In the genomic region with DNA sequence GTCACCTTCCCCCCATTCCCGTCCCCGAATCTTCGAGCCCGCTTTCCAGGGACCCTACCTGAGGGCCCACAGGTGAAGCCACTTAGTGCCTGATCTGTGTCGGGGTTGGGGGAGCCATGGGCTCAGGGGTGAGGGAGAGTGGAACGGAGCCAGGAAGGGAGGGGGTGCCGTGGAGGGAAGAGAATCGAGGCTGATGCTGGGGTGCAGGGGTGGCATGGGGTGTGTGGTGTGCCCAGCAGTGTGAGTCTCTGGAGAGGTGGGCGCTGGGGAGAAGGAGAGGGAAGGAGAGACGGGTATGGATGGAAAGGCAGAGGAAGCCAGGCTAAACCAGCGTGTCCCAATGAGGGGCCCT, we compare ENCODE assay signal across 12 cellular contexts. TPM values are rescaled to one million over a fixed set of nuclear protein-coding genes. Genes with fewer than 3 reads are reported as not detected.
A peak's percentile ranks its signal among the peaks of the same experiment; 100 is the strongest.
DNase-seq lines count a peak whose midpoint lies in the region; ATAC-seq, FAIRE-seq and TF ChIP-seq lines count a peak whose summit lies in the region.
"Had no signal": no experiment of that assay in that cellular context is flagged by ENCODE, and none has a peak within 500 bp of the region (broad histone marks: within the 10 kb centered on the region; RNA-seq: fewer than 3 reads in every experiment).

No MANE protein-coding gene starts in this region.

- H3K4me1 ChIP-seq in GM23338 (ENCODE audit: insufficient read depth): peaks cover 39% of the 10 kb centered on the region
- peaks cover 60% of the 10 kb centered on the region for H3K4me1 ChIP-seq in HepG2 (ENCODE audit: insufficient read depth, low read length)

- TF ChIP-seq CTCF in GM23338 (conservative IDR thresholded peaks at IDR 0.05; ENCODE audit: low read depth in 2 of 2): no peak
- TF ChIP-seq CTCF in HepG2 (CRISPR knock-in tag; IDR thresholded peaks at IDR 0.05): no peak

- H4K20me1 ChIP-seq in GM23338 (replicated peaks; ENCODE audit: insufficient read depth) (no peaks in the 10 kb centered on the region; the same call in 1 of the 2 replicates), HepG2 (ENCODE audit: insufficient read depth, low read length) (peaks cover 30% of the 10 kb centered on the region)

- 2% methylated on average over 11 of the region's 11 CpGs for WGBS in HepG2 (ENCODE audit: low lambda C conversion rate)

- intact Hi-C loops in activated CD4-positive, alpha-beta memory T cell treated with anti-CD3 and anti-CD28 coated beads for 36 hours (cut with micrococcal nuclease): loop anchor here (5.0 kb wide), 1 partner anchor 102 kb away; a partner anchor contains a TSS
- intact Hi-C loops in HepG2 (cut with micrococcal nuclease; ENCODE audit: unreplicated experiment): loop anchor here (5.0 kb wide), 1 partner anchor 43 kb away; no protein-coding TSS in a partner anchor

- peak overlapping the region; percentile 92 for H3K27ac Mint-ChIP-seq in GM23338
- H3K27ac Mint-ChIP-seq in activated CD4-positive, alpha-beta memory T cell treated with anti-CD3 and anti-CD28 coated beads for 36 hours: no peak overlapping the region

- ATAC-seq in GM23338 (no peak; the same call in 2 of the 3 replicates), HepG2 (no peak; the same call in 2 of the 3 replicates), HG02623 (IDR thresholded peaks at IDR 0.05; ENCODE audit: unreplicated experiment) (no peak)

- H3F3A ChIP-seq in GM23338 (replicated peaks; ENCODE audit: low read depth): peaks cover 11% of the 10 kb centered on the region; the same call in 1 of the 2 replicates

- H3K4me1 Mint-ChIP-seq in GM23338: peaks cover 46% of the 10 kb centered on the region
- H3K4me1 Mint-ChIP-seq in activated CD4-positive, alpha-beta memory T cell treated with anti-CD3 and anti-CD28 coated beads for 36 hours (ENCODE audit: low read depth): peaks cover 19% of the 10 kb centered on the region

- CTCF ChIA-PET in activated CD4-positive, alpha-beta memory T cell treated with anti-CD3 and anti-CD28 coated beads for 36 hours (lab: Charles Lee): no interaction called here
- CTCF ChIA-PET in HepG2 (lab: Yijun Ruan, JAX; ENCODE audit: low intra/inter-chr PET ratio, low total read pairs): no interaction called here

- peak overlapping the region; percentile 78 for H2AFZ ChIP-seq in GM23338
- H2AFZ ChIP-seq in HepG2 (ENCODE audit: low read length): no peak overlapping the region

- peak overlapping the region; percentile 85 for H3K9ac ChIP-seq in HepG2 (ENCODE audit: insufficient read depth, low read depth, low read length)

- peaks cover 8% of the 10 kb centered on the region for H3K27me3 Mint-ChIP-seq in GM23338 (ENCODE audit: insufficient read depth, low read depth, poor library complexity)
- H3K27me3 Mint-ChIP-seq in activated CD4-positive, alpha-beta memory T cell treated with anti-CD3 and anti-CD28 coated beads for 36 hours: peaks cover 10% of the 10 kb centered on the region

- no peak for DNase-seq in GM23338 (ENCODE audit: low spot score)
- DNase-seq in activated CD4-positive, alpha-beta memory T cell treated with anti-CD3 and anti-CD28 coated beads for 36 hours: no peak
- DNase-seq in HepG2 (ENCODE audit: low spot score): no peak
- DNase-seq in GOT3 (lab: John Stamatoyannopoulos, UW): no peak
- DNase-seq in COLO829 (ENCODE audit: low spot score): no peak
- no peak for DNase-seq in NCI-H446 treated with DMSO at 0.1 percent for 48 hours (lab: John Stamatoyannopoulos, UW)
- DNase-seq: KBM-7, NCI-H526 treated with DMSO at 0.1 percent for 48 hours had no signal

- H3K79me2 ChIP-seq in GM23338 (replicated peaks; ENCODE audit: insufficient read depth) (peaks cover 17% of the 10 kb centered on the region; the same call in 1 of the 2 replicates), HepG2 (ENCODE audit: insufficient read depth, low read length) (peaks cover 38% of the 10 kb centered on the region)

- H3K9me3 Mint-ChIP-seq in GM23338: no peaks in the 10 kb centered on the region
- no peaks in the 10 kb centered on the region for H3K9me3 Mint-ChIP-seq in activated CD4-positive, alpha-beta memory T cell treated with anti-CD3 and anti-CD28 coated beads for 36 hours
- H3K9me3 Mint-ChIP-seq: activated naive CD4-positive, alpha-beta T cell treated with anti-CD3 and anti-CD28 coated beads, Interleukin-2, amount 50 U/mL, for 72 hours had no signal

- no peaks in the 10 kb centered on the region for H3K27me3 ChIP-seq in GM23338 (ENCODE audit: insufficient read depth)
- no peaks in the 10 kb centered on the region for H3K27me3 ChIP-seq in HepG2 (ENCODE audit: control insufficient read depth in 1 of 2, insufficient read depth in 2 of 2, low read length in 2 of 2)

- BruUV-seq in HepG2 (replicated peaks; lab: Mats Ljungman, UMichigan): TSS peak; percentile 81

- in situ Hi-C loops in HepG2 (cut with HindIII; ENCODE audit: extremely low pct_ligation_motif_present, low pct_unique_long_range_greater_than_20kb): no loop called here

- peak overlapping the region; percentile 74 for H3K4me3 Mint-ChIP-seq in GM23338
- H3K4me3 Mint-ChIP-seq in activated CD4-positive, alpha-beta memory T cell treated with anti-CD3 and anti-CD28 coated beads for 36 hours: peak overlapping the region; percentile 52

- H3K36me3 ChIP-seq in GM23338 (ENCODE audit: insufficient read depth): no peaks in the 10 kb centered on the region
- peaks cover 2 to 4% of the 10 kb centered on the region in 2 experiments for H3K36me3 ChIP-seq in HepG2 (replicated peaks in 1 of 2; ENCODE audit: control insufficient read depth in 1 of 2, insufficient read depth in 2 of 2, low read length in 2 of 2)

- no peak for TF ChIP-seq POLR2A in HepG2 (IDR thresholded peaks at IDR 0.05; ENCODE audit: insufficient read depth in 1 of 2, low read depth in 2 of 2, low read length in 2 of 2)

- H3K4me3 ChIP-seq in GM23338 (peak overlapping the region; percentile 74), HepG2 (replicated peaks in 1 of 3; ENCODE audit: insufficient read depth in 1 of 3, low read depth in 2 of 3, low read length in 3 of 3) (peak overlapping the region; percentile 40 to 84 (median 43)), skin epidermis (peak overlapping the region in 3 of 7 experiments; percentile 2 to 29 (median 22))

- H3K4me2 ChIP-seq in GM23338 (peak overlapping the region; percentile 94), HepG2 (ENCODE audit: low read depth, low read length) (peak overlapping the region; percentile 93)

- H3K27ac ChIP-seq in GM23338 (ENCODE audit: low read depth): peak overlapping the region; percentile 80; the same call in 1 of the 2 replicates
- H3K27ac ChIP-seq in HepG2 (ENCODE audit: extremely low read length, insufficient read depth, low read length): peak overlapping the region; percentile 99
- H3K27ac ChIP-seq in skin epidermis: peak overlapping the region in 11 of 21 experiments; percentile 1 to 63 (median 42)

- FAIRE-seq in HepG2 (lab: Jason Lieb, UNC): no peak

- H3K36me3 Mint-ChIP-seq in GM23338 (ENCODE audit: low read depth): no peaks in the 10 kb centered on the region; the same call in 2 of the 3 replicates
- no peaks in the 10 kb centered on the region for H3K36me3 Mint-ChIP-seq in activated CD4-positive, alpha-beta memory T cell treated with anti-CD3 and anti-CD28 coated beads for 36 hours
- H3K36me3 Mint-ChIP-seq: activated naive CD4-positive, alpha-beta T cell treated with anti-CD3 and anti-CD28 coated beads, Interleukin-2, amount 50 U/mL, for 72 hours had no signal

- TF ChIP-seq EP300 in HepG2 (IDR thresholded peaks at IDR 0.05; ENCODE audit: low read depth in 2 of 2, low read length in 2 of 2) (no peak), HepG2 (CRISPR knock-in tag; IDR thresholded peaks at IDR 0.05; ENCODE audit: borderline replicate concordance) (no peak)

- no peaks in the 10 kb centered on the region for H3K9me3 ChIP-seq in HepG2 (ENCODE audit: low read length)

- H3K9me2 ChIP-seq in GM23338 (ENCODE audit: insufficient read depth): no peaks in the 10 kb centered on the region

- POLR2A ChIA-PET in activated CD4-positive, alpha-beta memory T cell treated with anti-CD3 and anti-CD28 coated beads for 36 hours (lab: Charles Lee): no interaction called here
- POLR2A ChIA-PET in HepG2 (lab: Yijun Ruan, JAX): interaction anchor here (1.2 kb wide), 1 partner anchor 13 kb away, joined by 3 read pairs; no protein-coding TSS in a partner anchor

- no peak for TF ChIP-seq RAD21 in HepG2 (CRISPR knock-in tag; IDR thresholded peaks at IDR 0.05)

RNA-seq across cellular contexts. Expression of a gene that starts 1.1 kb away (rescaled TPM):
- total RNA-seq in GM23338 (2014; rRNA removed; shearing (Covaris generic)): 16.2 and 17.4 TPM in 2 replicates
- 14.0 and 14.6 TPM in 2 replicates for polyA plus RNA-seq in GM23338 (2016; fragmentation: Nextera tagmentation; extraction: Ambion mirVana)
- total RNA-seq in activated CD4-positive, alpha-beta memory T cell treated with anti-CD3 and anti-CD28 coated beads for 36 hours: under 1 TPM in 1 of 2 experiments, not detected in 1; 0.21 TPM
- 23.9 and 46.7 TPM in 2 replicates for total RNA-seq in HepG2 (2016; rRNA removed; fragmentation: Illumina TruSeq; extraction: Trizol)
- total RNA-seq in HepG2 (2016; cell fraction: cytosol; rRNA removed; fragmentation: Illumina TruSeq; extraction: Trizol; ENCODE audit: low read depth): 42.7 and 50.6 TPM in 2 replicates
- total RNA-seq in HepG2 (2016; cell fraction: insoluble cytoplasmic fraction; rRNA removed; fragmentation: Illumina TruSeq; extraction: Trizol): 21.2 and 50.0 TPM in 2 replicates
- 54.3 and 66.8 TPM in 2 replicates for total RNA-seq in HepG2 (2016; cell fraction: membrane; rRNA removed; fragmentation: Illumina TruSeq; extraction: Trizol)
- 45.3 and 57.3 TPM in 2 replicates for total RNA-seq in HepG2 (2016; cell fraction: nucleus; rRNA removed; fragmentation: Illumina TruSeq; extraction: Trizol)
- polyA plus RNA-seq in HepG2 (2011; rRNA removed): 261 and 364 TPM in 2 replicates
- polyA plus RNA-seq in HepG2 (2011; cell fraction: cytosol; rRNA removed): 287 and 379 TPM in 2 replicates
- polyA plus RNA-seq in HepG2 (2011; cell fraction: nucleus; rRNA removed): 902 and 1,132 TPM in 2 replicates
- 157 and 225 TPM in 2 replicates for polyA plus RNA-seq in HepG2 (2012)
- polyA plus RNA-seq in HepG2 (2016; cell fraction: cytosol; fragmentation: Illumina TruSeq; extraction: Trizol; ENCODE audit: low read depth): 63.0 and 76.1 TPM in 2 replicates
- polyA plus RNA-seq in HepG2 (2016; cell fraction: insoluble cytoplasmic fraction; fragmentation: Illumina TruSeq; extraction: Trizol; ENCODE audit: low read depth): 32.2 and 40.3 TPM in 2 replicates
- 76.4 and 86.0 TPM in 2 replicates for polyA plus RNA-seq in HepG2 (2016; cell fraction: membrane; fragmentation: Illumina TruSeq; extraction: Trizol; ENCODE audit: low read depth)
- 121 and 129 TPM in 2 replicates for polyA plus RNA-seq in HepG2 (2016; cell fraction: nucleus; fragmentation: Illumina TruSeq; extraction: Trizol; ENCODE audit: insufficient read depth, low read depth)
- 189 TPM in 1 of 2 replicates, not detected in the other for polyA minus RNA-seq in HepG2 (2011; rRNA and poly(A)+ RNA removed; ENCODE audit: low replicate concordance)
- polyA minus RNA-seq in HepG2 (2011; cell fraction: cytosol; rRNA and poly(A)+ RNA removed): 86.7 and 119 TPM in 2 replicates
- 78.7 and 86.0 TPM in 2 replicates for polyA minus RNA-seq in HepG2 (2011; cell fraction: nucleus; rRNA and poly(A)+ RNA removed)
- total RNA-seq: activated naive CD4-positive, alpha-beta T cell treated with anti-CD3 and anti-CD28 coated beads, Interleukin-2, amount 50 U/mL, for 72 hours; T-helper 2 cell treated with Interferon-gamma antibody and Interleukin-4, amounts not matched to agents 100 ng/mL and 5 ng/mL, for 36 hours had no signal

RNA-seq across cellular contexts. Expression of a gene that starts 10.2 kb away (rescaled TPM):
- 3.4 and 4.8 TPM in 2 replicates for total RNA-seq in GM23338 (2014; rRNA removed; shearing (Covaris generic))
- polyA plus RNA-seq in GM23338 (2016; fragmentation: Nextera tagmentation; extraction: Ambion mirVana): 1.7 and 1.8 TPM in 2 replicates
- 1 to 10 TPM; 1.1 to 1.6 TPM for total RNA-seq in activated CD4-positive, alpha-beta memory T cell treated with anti-CD3 and anti-CD28 coated beads for 36 hours
- total RNA-seq in HepG2 (2016; rRNA removed; fragmentation: Illumina TruSeq; extraction: Trizol): 1.5 and 2.7 TPM in 2 replicates
- total RNA-seq in HepG2 (2016; cell fraction: cytosol; rRNA removed; fragmentation: Illumina TruSeq; extraction: Trizol; ENCODE audit: low read depth): 4.5 and 6.0 TPM in 2 replicates
- total RNA-seq in HepG2 (2016; cell fraction: insoluble cytoplasmic fraction; rRNA removed; fragmentation: Illumina TruSeq; extraction: Trizol): 1.1 and 2.5 TPM in 2 replicates
- total RNA-seq in HepG2 (2016; cell fraction: membrane; rRNA removed; fragmentation: Illumina TruSeq; extraction: Trizol): 6.4 and 8.1 TPM in 2 replicates
- total RNA-seq in HepG2 (2016; cell fraction: nucleus; rRNA removed; fragmentation: Illumina TruSeq; extraction: Trizol): 1.5 and 2.0 TPM in 2 replicates
- polyA plus RNA-seq in HepG2 (2011; rRNA removed): 20.1 and 24.5 TPM in 2 replicates
- polyA plus RNA-seq in HepG2 (2011; cell fraction: cytosol; rRNA removed): 14.0 and 14.1 TPM in 2 replicates
- 42.7 and 48.8 TPM in 2 replicates for polyA plus RNA-seq in HepG2 (2011; cell fraction: nucleus; rRNA removed)
- polyA plus RNA-seq in HepG2 (2012): 5.5 and 5.6 TPM in 2 replicates
- 8.2 and 8.5 TPM in 2 replicates for polyA plus RNA-seq in HepG2 (2016; cell fraction: cytosol; fragmentation: Illumina TruSeq; extraction: Trizol; ENCODE audit: low read depth)
- polyA plus RNA-seq in HepG2 (2016; cell fraction: insoluble cytoplasmic fraction; fragmentation: Illumina TruSeq; extraction: Trizol; ENCODE audit: low read depth): 1.9 and 2.0 TPM in 2 replicates
- 8.0 and 8.2 TPM in 2 replicates for polyA plus RNA-seq in HepG2 (2016; cell fraction: membrane; fragmentation: Illumina TruSeq; extraction: Trizol; ENCODE audit: low read depth)
- 6.6 and 6.8 TPM in 2 replicates for polyA plus RNA-seq in HepG2 (2016; cell fraction: nucleus; fragmentation: Illumina TruSeq; extraction: Trizol; ENCODE audit: insufficient read depth, low read depth)
- 0.89 and 10.7 TPM in 2 replicates for polyA minus RNA-seq in HepG2 (2011; rRNA and poly(A)+ RNA removed; ENCODE audit: low replicate concordance)
- 4.2 TPM in 2 replicates for polyA minus RNA-seq in HepG2 (2011; cell fraction: cytosol; rRNA and poly(A)+ RNA removed)
- polyA minus RNA-seq in HepG2 (2011; cell fraction: nucleus; rRNA and poly(A)+ RNA removed): 10.8 and 11.2 TPM in 2 replicates

RNA-seq across cellular contexts. Expression of a gene that starts 40.3 kb away (rescaled TPM):
- 141 and 174 TPM in 2 replicates for total RNA-seq in GM23338 (2014; rRNA removed; shearing (Covaris generic))
- polyA plus RNA-seq in GM23338 (2016; fragmentation: Nextera tagmentation; extraction: Ambion mirVana): 122 and 125 TPM in 2 replicates
- 100 to 1,000 TPM; 204 to 223 TPM for total RNA-seq in activated CD4-positive, alpha-beta memory T cell treated with anti-CD3 and anti-CD28 coated beads for 36 hours
- 8.0 and 14.7 TPM in 2 replicates for total RNA-seq in HepG2 (2016; rRNA removed; fragmentation: Illumina TruSeq; extraction: Trizol)
- 23.3 and 25.4 TPM in 2 replicates for total RNA-seq in HepG2 (2016; cell fraction: cytosol; rRNA removed; fragmentation: Illumina TruSeq; extraction: Trizol; ENCODE audit: low read depth)
- total RNA-seq in HepG2 (2016; cell fraction: insoluble cytoplasmic fraction; rRNA removed; fragmentation: Illumina TruSeq; extraction: Trizol): 7.2 and 15.9 TPM in 2 replicates
- total RNA-seq in HepG2 (2016; cell fraction: membrane; rRNA removed; fragmentation: Illumina TruSeq; extraction: Trizol): 26.9 and 28.0 TPM in 2 replicates
- 17.9 and 19.7 TPM in 2 replicates for total RNA-seq in HepG2 (2016; cell fraction: nucleus; rRNA removed; fragmentation: Illumina TruSeq; extraction: Trizol)
- 171 and 181 TPM in 2 replicates for polyA plus RNA-seq in HepG2 (2011; rRNA removed)
- polyA plus RNA-seq in HepG2 (2011; cell fraction: cytosol; rRNA removed): 68.5 and 120 TPM in 2 replicates
- polyA plus RNA-seq in HepG2 (2011; cell fraction: nucleus; rRNA removed): 669 and 1,022 TPM in 2 replicates
- polyA plus RNA-seq in HepG2 (2012): 68.6 and 85.6 TPM in 2 replicates
- 47.6 and 52.1 TPM in 2 replicates for polyA plus RNA-seq in HepG2 (2016; cell fraction: cytosol; fragmentation: Illumina TruSeq; extraction: Trizol; ENCODE audit: low read depth)
- polyA plus RNA-seq in HepG2 (2016; cell fraction: insoluble cytoplasmic fraction; fragmentation: Illumina TruSeq; extraction: Trizol; ENCODE audit: low read depth): 11.6 and 19.2 TPM in 2 replicates
- polyA plus RNA-seq in HepG2 (2016; cell fraction: membrane; fragmentation: Illumina TruSeq; extraction: Trizol; ENCODE audit: low read depth): 43.5 and 50.9 TPM in 2 replicates
- 55.7 and 69.0 TPM in 2 replicates for polyA plus RNA-seq in HepG2 (2016; cell fraction: nucleus; fragmentation: Illumina TruSeq; extraction: Trizol; ENCODE audit: insufficient read depth, low read depth)
- 32.3 and 120 TPM in 2 replicates for polyA minus RNA-seq in HepG2 (2011; rRNA and poly(A)+ RNA removed; ENCODE audit: low replicate concordance)
- polyA minus RNA-seq in HepG2 (2011; cell fraction: cytosol; rRNA and poly(A)+ RNA removed): 59.4 and 66.8 TPM in 2 replicates
- 94.2 and 105 TPM in 2 replicates for polyA minus RNA-seq in HepG2 (2011; cell fraction: nucleus; rRNA and poly(A)+ RNA removed)

Comparison
In these comparisons a context has a peak if more than half of its experiments do, and no peak if none do; other contexts are left out.
1. H3K27ac ChIP-seq: peak in every context shown above with its lines; median percentile 99 in HepG2; 80 in GM23338; 42 in skin epidermis.
2. RNA of a gene that starts 1.1 kb away (total RNA-seq): 21.2 to 66.8 TPM in HepG2 and 16.2 to 17.4 TPM in GM23338; 0.21 TPM in activated CD4-positive, alpha-beta memory T cell treated with anti-CD3 and anti-CD28 coated beads for 36 hours; every median in the first group is over 10 times any median in the second.